In the genomic region with DNA sequence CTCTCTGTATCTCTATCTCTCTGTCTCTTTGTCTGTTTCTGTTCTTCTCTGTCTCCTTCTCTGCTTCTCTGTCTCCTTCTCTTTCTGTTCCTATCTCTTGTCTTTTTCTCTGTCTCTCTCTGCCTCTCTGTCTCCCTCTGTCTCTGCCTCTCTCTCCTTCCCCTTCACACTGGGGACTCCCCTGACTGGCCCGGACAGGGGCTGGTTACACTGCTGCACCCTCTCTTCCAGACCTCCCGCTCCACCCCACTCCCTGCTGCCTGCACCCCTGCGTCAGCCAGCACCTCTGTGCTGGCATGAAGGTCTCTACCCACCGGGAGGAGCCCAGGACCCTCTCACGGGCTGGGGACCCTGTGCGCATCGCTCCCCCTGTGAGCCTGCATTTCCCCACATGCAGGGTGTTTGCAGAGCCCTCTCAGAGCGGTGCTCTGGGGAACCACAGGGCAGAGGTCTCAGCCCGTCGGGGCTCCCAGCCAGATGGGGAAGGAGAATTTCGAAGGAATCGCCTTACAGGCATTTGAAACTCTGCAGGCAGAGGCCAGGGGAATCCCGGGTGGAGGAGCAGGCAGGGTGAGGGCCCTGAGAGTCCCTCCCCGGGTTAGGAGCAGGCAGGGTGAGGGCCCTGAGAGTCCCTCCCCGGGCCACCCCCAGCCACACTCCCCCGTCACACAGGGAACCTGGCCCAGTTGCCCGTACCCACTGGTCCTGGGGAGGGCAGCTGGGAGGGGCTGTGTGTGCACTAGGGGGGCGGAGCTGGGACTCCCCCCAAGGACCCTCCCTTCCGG, we compare ENCODE assay signal across 9 cellular contexts. TPM values are rescaled to one million over a fixed set of nuclear protein-coding genes. Genes with fewer than 3 reads are reported as not detected.
DNase-seq lines count a peak whose midpoint lies in the region; ATAC-seq, FAIRE-seq and TF ChIP-seq lines count a peak whose summit lies in the region.
"Had no signal": no experiment of that assay in that cellular context is flagged by ENCODE, and none has a peak within 500 bp of the region (broad histone marks: within the 10 kb centered on the region; RNA-seq: fewer than 3 reads in every experiment).

No MANE protein-coding gene starts in this region.

- H3K9me3 Mint-ChIP-seq in IgD-negative memory B cell (no peaks in the 10 kb centered on the region), type B pancreatic cell (no peaks in the 10 kb centered on the region)

- H3K36me3 ChIP-seq in H1 (ENCODE audit: control insufficient read depth in 2 of 4, insufficient read depth in 4 of 4, low read length in 3 of 4) (no peaks in the 10 kb centered on the region), sigmoid colon (no peaks in the 10 kb centered on the region)

- H3K4me1 ChIP-seq in H1 (replicated peaks in 1 of 4; ENCODE audit: control insufficient read depth in 3 of 4, insufficient read depth in 4 of 4, low read length in 3 of 4), result peaks cover 0 to 16% (median 8%) of the 10 kb centered on the region in 4 experiments; a peak in 6 of 7 replicates
- H3K4me1 ChIP-seq in sigmoid colon, result peaks cover 0 to 26% (median 21%) of the 10 kb centered on the region in 4 donors

- no peak overlapping the region for H3K23ac ChIP-seq in H1 (ENCODE audit: insufficient read length)

- no peak overlapping the region for H3K14ac ChIP-seq in H1 (ENCODE audit: insufficient read length)

- H3K4me3 ChIP-seq in H1 (ENCODE audit: extremely low read depth in 1 of 4, insufficient read depth in 2 of 4, low read depth in 3 of 4, low read length in 4 of 4) (peak overlapping the region; percentile 23 to 58 (median 41); a peak in 7 of 8 replicates), sigmoid colon (no peak overlapping the region)

- peaks cover 0 to 4% of the 10 kb centered on the region in 2 experiments for H4K20me1 ChIP-seq in H1 (replicated peaks in 1 of 2; ENCODE audit: control insufficient read depth in 1 of 2, insufficient read depth in 2 of 2, low read length in 2 of 2)

- H3K9me3 ChIP-seq in H1 (ENCODE audit: insufficient read depth in 2 of 2, low read depth in 1 of 2, low read length in 1 of 2), result no peaks in the 10 kb centered on the region
- H3K9me3 ChIP-seq in sigmoid colon, result no peaks in the 10 kb centered on the region

- 7% methylated on average over 16 of the region's 19 CpGs; no CpG with 5 or more reads in 1 of the 2 experiments for WGBS in H1 (ENCODE audit: extremely low coverage in 1 of 2, insufficient coverage in 1 of 2, insufficient read length in 1 of 2, insufficient replicate concordance in 2 of 2, low coverage in 1 of 2, low lambda C conversion rate in 2 of 2, missing lambda C conversion rate in 1 of 2), 2 experiments
- WGBS in sigmoid colon, 2 donors, result 3 to 5% methylated on average over 19 of the region's 19 CpGs

- POLR2A ChIA-PET in H1 (lab: Charles Lee; ENCODE audit: partially characterized antibody), result interaction anchor here (1.1 kb wide), 1 partner anchor 93 kb away, joined by 3 read pairs; no protein-coding TSS in a partner anchor

- H2BK5ac ChIP-seq in H1 (ENCODE audit: low read depth, low read length), result no peak overlapping the region

- H4K91ac ChIP-seq in H1 (replicated peaks; ENCODE audit: insufficient read length, low read length), result peak overlapping the region; percentile 74

- peak overlapping the region; percentile 65 to 81 for H3K4me2 ChIP-seq in H1 (ENCODE audit: insufficient read depth in 1 of 2, low read depth in 2 of 2, low read length in 2 of 2)

- peaks cover 14% of the 10 kb centered on the region for H3K23me2 ChIP-seq in H1 (ENCODE audit: low read depth, low read length)

- no peaks in the 10 kb centered on the region for H3K27me3 Mint-ChIP-seq in IgD-negative memory B cell
- peaks cover 46% of the 10 kb centered on the region for H3K27me3 Mint-ChIP-seq in type B pancreatic cell

- no peak for TF ChIP-seq RAD21 in H1 (IDR thresholded peaks at IDR 0.05 in 1 of 2, conservative IDR thresholded peaks at IDR 0.05 in 1 of 2; ENCODE audit: low read depth in 2 of 2, low read length in 2 of 2)

- H3K27ac Mint-ChIP-seq in IgD-negative memory B cell (peak overlapping the region; percentile 86 to 94 (median 91)), type B pancreatic cell (peak overlapping the region; percentile 5)

- no peaks in the 10 kb centered on the region for H3K36me3 Mint-ChIP-seq in IgD-negative memory B cell
- no peaks in the 10 kb centered on the region for H3K36me3 Mint-ChIP-seq in type B pancreatic cell

- no peaks in the 10 kb centered on the region for H3K79me2 ChIP-seq in H1 (ENCODE audit: control insufficient read depth in 1 of 2, insufficient read depth in 2 of 2, low read length in 2 of 2)

- H4K8ac ChIP-seq in H1 (ENCODE audit: extremely low read depth, insufficient read depth, low read length), result peak overlapping the region; percentile 23; the same call in 1 of the 2 replicates

- TF ChIP-seq EP300 in H1 (IDR thresholded peaks at IDR 0.05; ENCODE audit: borderline replicate concordance in 1 of 2, low read depth in 2 of 2, low read length in 2 of 2) (no peak), sigmoid colon (IDR thresholded peaks at IDR 0.05) (no peak)

- FAIRE-seq in H1 (lab: Jason Lieb, UNC), result no peak

- H2AFZ ChIP-seq in H1 (ENCODE audit: low read length), result no peak overlapping the region

- H3K4me1 Mint-ChIP-seq in IgD-negative memory B cell, result peaks cover 12 to 21% (median 13%) of the 10 kb centered on the region in 3 donors
- peaks cover 10% of the 10 kb centered on the region for H3K4me1 Mint-ChIP-seq in type B pancreatic cell (ENCODE audit: unreplicated experiment)

- intact Hi-C loops in Right ventricle myocardium inferior (cut with DNase I), result no loop called here
- intact Hi-C loops in left ventricle myocardium superior (cut with micrococcal nuclease), result no loop called here
- intact Hi-C loops in sigmoid colon (cut with DNase I), result no loop called here

- H3K9ac ChIP-seq in H1 (replicated peaks in 1 of 4; ENCODE audit: extremely low read depth in 1 of 4, low read depth in 3 of 4, low read length in 3 of 4), result no peak overlapping the region

- no peak overlapping the region for H3K56ac ChIP-seq in H1 (replicated peaks; ENCODE audit: insufficient read length, low read depth, low read length)

- peak overlapping the region; percentile 48; the same call in 1 of the 2 replicates for H2BK20ac ChIP-seq in H1 (ENCODE audit: low read length)

- H3K4me3 Mint-ChIP-seq in IgD-negative memory B cell, result peak overlapping the region; percentile 75 to 91 (median 88)
- peak overlapping the region; percentile 52 for H3K4me3 Mint-ChIP-seq in type B pancreatic cell
- H3K4me3 Mint-ChIP-seq: immature natural killer cell had no signal

- H3K18ac ChIP-seq in H1 (ENCODE audit: extremely low read depth, low read length), result no peak overlapping the region; the same call in 1 of the 2 replicates

- no peak for DNase-seq in Right ventricle myocardium inferior (ENCODE audit: missing footprints)
- DNase-seq in left ventricle myocardium superior, result no peak
- peak in 1 of 2 experiments; percentile 69 for DNase-seq in H1 (ENCODE audit: low read depth in 1 of 2, low spot score in 2 of 2)
- DNase-seq in type B pancreatic cell (ENCODE audit: extremely low spot score, unreplicated experiment), result no peak
- no peak for DNase-seq in sigmoid colon
- no peak for DNase-seq in amniotic stem cell (lab: John Stamatoyannopoulos, UW)
- DNase-seq in HT-29 (ENCODE audit: low spot score), result no peak
- DNase-seq: immature natural killer cell had no signal

- no peak overlapping the region for H4K5ac ChIP-seq in H1 (ENCODE audit: insufficient read length, low read depth, low read length)

- H2BK120ac ChIP-seq in H1 (replicated peaks; ENCODE audit: low read depth, low read length), result no peak overlapping the region

- TF ChIP-seq CTCF in H1 (IDR thresholded peaks at IDR 0.05; ENCODE audit: control extremely low read depth in 1 of 3, insufficient read depth in 1 of 3, low read depth in 1 of 3, low read length in 3 of 3) (no peak), type B pancreatic cell (conservative IDR thresholded peaks at IDR 0.05) (no peak), sigmoid colon (IDR thresholded peaks at IDR 0.05) (no peak)

- CTCF ChIA-PET in H1 (lab: Charles Lee; ENCODE audit: partially characterized antibody), result interaction anchor here (1.0 to 6.0 kb wide), 3 partner anchors 84 to 169 kb away, joined by 3 to 52 read pairs (median 4); no protein-coding TSS in a partner anchor

- H2AK5ac ChIP-seq in H1 (ENCODE audit: low read depth, low read length), result no peak overlapping the region

- H3K27ac ChIP-seq in H1 (ENCODE audit: low read depth, low read length), result no peak overlapping the region
- H3K27ac ChIP-seq in sigmoid colon, result no peak overlapping the region

- ATAC-seq in Right ventricle myocardium inferior (peak; percentile 20), left ventricle myocardium superior (no peak)

- H3K4ac ChIP-seq in H1 (replicated peaks; ENCODE audit: insufficient read length, low read depth, low read length), result peak overlapping the region; percentile 54

- H3K79me1 ChIP-seq in H1 (ENCODE audit: low read depth, low read length), result no peaks in the 10 kb centered on the region

- peak overlapping the region; percentile 80; the same call in 1 of the 2 replicates for H2BK12ac ChIP-seq in H1 (ENCODE audit: low read depth, low read length)

- H3K27me3 ChIP-seq in H1 (replicated peaks in 1 of 4; ENCODE audit: control insufficient read depth in 3 of 4, extremely low read depth in 1 of 4, insufficient read depth in 3 of 4, low read length in 3 of 4) (peaks cover 28 to 61% (median 54%) of the 10 kb centered on the region in 4 experiments), sigmoid colon (peaks cover 27 to 79% (median 58%) of the 10 kb centered on the region in 3 donors)

- H2BK15ac ChIP-seq in H1 (ENCODE audit: low read length), result peak overlapping the region; percentile 61; the same call in 1 of the 2 replicates

- TF ChIP-seq POLR2A in H1 (IDR thresholded peaks at IDR 0.05; ENCODE audit: control extremely low read depth in 1 of 2, low read depth in 2 of 2, low read length in 2 of 2), result no peak
- TF ChIP-seq POLR2A in sigmoid colon (IDR thresholded peaks at IDR 0.05), result no peak

TF ChIP-seq in H1, 55 proteins besides CTCF, POLR2A, EP300 and RAD21 (continues in another document):
- peak; percentile 73 for TF ChIP-seq SUZ12 (IDR thresholded peaks at IDR 0.05; ENCODE audit: low read length)

RNA-seq across cellular contexts. Expression of a gene that starts 16.1 kb away (rescaled TPM):
- 25.3 TPM for total RNA-seq in Right ventricle myocardium inferior
- 20.7 TPM for total RNA-seq in left ventricle myocardium superior
- 28.6 TPM for polyA plus RNA-seq in IgD-negative memory B cell
- 340 and 348 TPM in 2 replicates for total RNA-seq in H1 (2021; fragmentation: NEBNext Ultra II Directional; extraction: Animal tissue kit (Norgen Biotek cat#: 25700))
- polyA plus RNA-seq in H1 (2011; rRNA removed), result 241 and 471 TPM in 2 replicates
- 271 TPM for polyA plus RNA-seq in H1 (2011; cell fraction: cytosol; rRNA removed)
- polyA plus RNA-seq in H1 (2011; cell fraction: nucleus; rRNA removed), result 468 TPM
- 258 to 276 TPM (median 262 TPM) in 4 replicates for polyA plus RNA-seq in H1 (2012, experiment 1 of 2)
- 216 TPM for polyA plus RNA-seq in H1 (2012, experiment 2 of 2)
- polyA plus RNA-seq in H1 (2013, experiment 1 of 2), result 188 TPM
- 190 TPM for polyA plus RNA-seq in H1 (2013, experiment 2 of 2)
- polyA minus RNA-seq in H1 (2011; rRNA and poly(A)+ RNA removed), result 47.7 and 78.0 TPM in 2 replicates
- 232 TPM for polyA minus RNA-seq in H1 (2011; cell fraction: cytosol; rRNA and poly(A)+ RNA removed)
- polyA minus RNA-seq in H1 (2011; cell fraction: nucleus; rRNA and poly(A)+ RNA removed), result 124 TPM
- 134 and 193 TPM in 2 replicates for total RNA-seq in type B pancreatic cell (ENCODE audit: low replicate concordance)
- total RNA-seq in sigmoid colon, result 10 to 100 TPM; 29.6 to 50.2 (median 31.8) TPM
- polyA plus RNA-seq in sigmoid colon, result 10 to 100 TPM; 18.6 to 66.9 (median 28.4) TPM
- total RNA-seq in HT-29 (2014; rRNA removed; shearing (Covaris generic)), result 241 and 271 TPM in 2 replicates

Comparison
In these comparisons a context has a peak if more than half of its experiments do, and no peak if none do; other contexts are left out.
1. H3K4me3 ChIP-seq: peak in H1 (4 of 4); none in sigmoid colon (0 of 4).